ENCODE assay signal across 26 cellular contexts in genomic region chr1:147550302-147550937, GRCh38.
"Had no signal": no experiment of that assay in that cellular context is flagged by ENCODE, and none has a peak within 500 bp of the region (broad histone marks: within the 10 kb centered on the region; RNA-seq: fewer than 3 reads in every experiment).

No MANE protein-coding gene starts in this region.

- H3K4me3 Mint-ChIP-seq: activated B cell treated with CpG ODN at 0.5 μM for 24 hours had no signal

- FAIRE-seq: astrocyte, colon, endometrium, endothelial cell of umbilical vein had no signal

- H3K27ac Mint-ChIP-seq: activated B cell treated with CpG ODN at 0.5 μM for 24 hours; activated naive CD8-positive, alpha-beta T cell treated with anti-CD3 and anti-CD28 coated beads, Interleukin-2, amount 10 ng/mL, durations not matched to agents 7 days and 5 days had no signal

- ATAC-seq: gastroesophageal sphincter had no signal

- H3K27me3 Mint-ChIP-seq: activated naive CD8-positive, alpha-beta T cell treated with anti-CD3 and anti-CD28 coated beads, Interleukin-2, amount 10 ng/mL, durations not matched to agents 7 days and 5 days; activated T-cell treated with anti-CD3 and anti-CD28 coated beads, Interleukin-2, amount 50 U/mL, for 24 hours had no signal

- H3K9me3 Mint-ChIP-seq: activated B cell treated with CpG ODN at 0.5 μM for 24 hours; activated naive CD8-positive, alpha-beta T cell treated with anti-CD3 and anti-CD28 coated beads, Interleukin-2, amount 10 ng/mL, durations not matched to agents 7 days and 5 days; activated T-cell treated with anti-CD3 and anti-CD28 coated beads, Interleukin-2, amount 50 U/mL, for 24 hours; activated T-cell treated with anti-CD3 and anti-CD28 coated beads, Interleukin-2, amount 50 U/mL, for 72 hours had no signal

- H3K27ac ChIP-seq: epithelial cell of prostate, esophagus squamous epithelium, gastroesophageal sphincter, VCaP had no signal

- H3K4me3 ChIP-seq: esophagus squamous epithelium, gastroesophageal sphincter had no signal

- H3K9me3 ChIP-seq: esophagus squamous epithelium, gastroesophageal sphincter had no signal

- H3K36me3 ChIP-seq: esophagus squamous epithelium, gastroesophageal sphincter had no signal

- H3K36me3 Mint-ChIP-seq: activated naive CD8-positive, alpha-beta T cell treated with anti-CD3 and anti-CD28 coated beads, Interleukin-2, amount 10 ng/mL, durations not matched to agents 7 days and 5 days had no signal

- DNase-seq: activated B cell treated with CpG ODN at 0.5 μM for 24 hours; activated CD4-positive, alpha-beta T cell treated with anti-CD3 and anti-CD28 coated beads, Interleukin-2, amount 50 U/mL, for 1 hour; activated CD8-positive, alpha-beta memory T cell treated with anti-CD3 and anti-CD28 coated beads, Interleukin-2, amount 50 U/mL, for 48 hours; activated gamma-delta T cell; activated naive CD4-positive, alpha-beta T cell; activated naive CD4-positive, alpha-beta T cell treated with anti-CD3 and anti-CD28 coated beads, Interleukin-2, amount 50 U/mL, for 16 hours; activated naive CD8-positive, alpha-beta T cell treated with anti-CD3 and anti-CD28 coated beads, Interleukin-2, amount 10 ng/mL, durations not matched to agents 7 days and 5 days; activated T-cell treated with anti-CD3 and anti-CD28 coated beads for 4 hours; activated T-cell treated with anti-CD3 and anti-CD28 coated beads, Interleukin-2, amount 50 U/mL, for 24 hours; amniotic stem cell; anterior cingulate cortex; caudate nucleus; cortex of kidney; dermis blood vessel endothelial cell; effector CD4-positive, alpha-beta T cell; esophagus squamous epithelium; foreskin melanocyte; T-helper 2 cell had no signal

- H3K27me3 ChIP-seq: esophagus squamous epithelium, gastroesophageal sphincter had no signal
